In the genomic region with DNA sequence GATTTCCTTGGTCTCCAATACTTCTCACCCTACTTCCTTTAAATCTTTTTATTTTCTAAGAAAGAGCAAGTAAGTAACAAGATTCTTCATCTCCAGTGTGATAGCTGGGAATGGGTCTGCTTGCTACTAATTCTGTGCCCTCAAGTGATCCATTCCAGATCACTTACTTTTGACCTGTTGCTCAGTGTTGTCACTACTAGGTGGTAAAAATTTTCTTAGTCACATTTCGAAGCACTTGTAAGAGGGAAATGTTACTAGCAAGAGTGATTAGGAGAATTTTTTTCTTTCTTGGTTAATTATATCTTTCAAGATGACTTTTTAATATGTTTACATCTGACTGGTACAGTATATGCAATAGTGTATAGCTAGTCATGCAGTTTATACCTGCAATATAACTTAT, we compare ENCODE assay signal across 9 cellular contexts. TPM values are rescaled to one million over a fixed set of nuclear protein-coding genes. Genes with fewer than 3 reads are reported as not detected.
DNase-seq lines count a peak whose midpoint lies in the region; ATAC-seq, FAIRE-seq and TF ChIP-seq lines count a peak whose summit lies in the region.
"Had no signal": no experiment of that assay in that cellular context is flagged by ENCODE, and none has a peak within 500 bp of the region (broad histone marks: within the 10 kb centered on the region; RNA-seq: fewer than 3 reads in every experiment).

No MANE protein-coding gene starts in this region.

- H3K4me3 ChIP-seq in DOHH2 (ENCODE audit: low read length) (peak overlapping the region; percentile 72), NB4 (ENCODE audit: low read depth, low read length) (peak overlapping the region; percentile 96), H1 (ENCODE audit: extremely low read depth in 1 of 4, insufficient read depth in 2 of 4, low read depth in 3 of 4, low read length in 4 of 4) (peak overlapping the region in 2 of 4 experiments; percentile 83; a peak in 3 of 8 replicates), neutrophil (ENCODE audit: low read depth in 1 of 2, low read length in 1 of 2) (no peak overlapping the region)

- H4K91ac ChIP-seq in H1 (replicated peaks; ENCODE audit: insufficient read length, low read length), result no peak overlapping the region

- H2BK12ac ChIP-seq in H1 (ENCODE audit: low read depth, low read length), result no peak overlapping the region

- no peak overlapping the region for H2BK20ac ChIP-seq in H1 (ENCODE audit: low read length)

- CTCF ChIA-PET in H1 (lab: Charles Lee; ENCODE audit: partially characterized antibody), result interaction anchor here (0.8 to 2.6 kb wide), 7 partner anchors 12 to 112 kb away, joined by 3 to 9 read pairs (median 4); partner anchors contain the start of genes HAX1 and TPM3

- no peak overlapping the region for H3K56ac ChIP-seq in H1 (replicated peaks; ENCODE audit: insufficient read length, low read depth, low read length)

- peaks cover 6% of the 10 kb centered on the region for H3K79me1 ChIP-seq in H1 (ENCODE audit: low read depth, low read length)

- TF ChIP-seq EP300 in H1 (IDR thresholded peaks at IDR 0.05; ENCODE audit: borderline replicate concordance in 1 of 2, low read depth in 2 of 2, low read length in 2 of 2), result no peak

- POLR2A ChIA-PET in H1 (lab: Charles Lee; ENCODE audit: partially characterized antibody), result interaction anchor here (0.8 to 9.0 kb wide), 11 partner anchors 9 to 105 kb away, joined by 3 to 107 read pairs (median 4); no protein-coding TSS in a partner anchor

- no peak overlapping the region for H2AFZ ChIP-seq in H1 (ENCODE audit: low read length)

- TF ChIP-seq CTCF in DOHH2 (IDR thresholded peaks at IDR 0.05; ENCODE audit: low read depth, low read length, poor library complexity, severe bottlenecking), result no peak
- TF ChIP-seq CTCF in NB4 (IDR thresholded peaks at IDR 0.05; ENCODE audit: low read depth, low read length), result no peak
- TF ChIP-seq CTCF in H1 (IDR thresholded peaks at IDR 0.05; ENCODE audit: control extremely low read depth in 1 of 3, insufficient read depth in 1 of 3, low read depth in 1 of 3, low read length in 3 of 3), result no peak
- TF ChIP-seq CTCF in neutrophil (IDR thresholded peaks at IDR 0.05), result no peak

- H3K4ac ChIP-seq in H1 (replicated peaks; ENCODE audit: insufficient read length, low read depth, low read length), result no peak overlapping the region

- H3K4me1 ChIP-seq in DOHH2 (ENCODE audit: control insufficient read depth, low read length) (peaks cover 42% of the 10 kb centered on the region), H1 (replicated peaks in 1 of 4; ENCODE audit: control insufficient read depth in 3 of 4, insufficient read depth in 4 of 4, low read length in 3 of 4) (peaks cover 2 to 11% (median 3%) of the 10 kb centered on the region in 4 experiments; a peak in 5 of 7 replicates), neutrophil (ENCODE audit: control insufficient read depth in 1 of 2, insufficient read depth in 1 of 2, low read depth in 1 of 2, low read length in 1 of 2) (peaks cover 41 to 46% of the 10 kb centered on the region in 2 experiments)

- H3F3A ChIP-seq in DOHH2 (ENCODE audit: control insufficient read depth, insufficient read depth), result no peaks in the 10 kb centered on the region

- no peak for TF ChIP-seq RAD21 in H1 (IDR thresholded peaks at IDR 0.05 in 1 of 2, conservative IDR thresholded peaks at IDR 0.05 in 1 of 2; ENCODE audit: low read depth in 2 of 2, low read length in 2 of 2)

- 96% methylated on average over 1 of the region's 1 CpG; no CpG with 5 or more reads in 1 of the 2 experiments for WGBS in H1 (ENCODE audit: extremely low coverage in 1 of 2, insufficient coverage in 1 of 2, insufficient read length in 1 of 2, insufficient replicate concordance in 2 of 2, low coverage in 1 of 2, low lambda C conversion rate in 2 of 2, missing lambda C conversion rate in 1 of 2), 2 experiments

- H3K36me3 ChIP-seq in DOHH2 (ENCODE audit: control insufficient read depth, low read length) (peaks cover 92% of the 10 kb centered on the region), H1 (ENCODE audit: control insufficient read depth in 2 of 4, insufficient read depth in 4 of 4, low read length in 3 of 4) (peaks cover 14 to 41% (median 27%) of the 10 kb centered on the region in 4 experiments), neutrophil (peaks cover 16% of the 10 kb centered on the region)

- no peak for DNase-seq in NB4 (ENCODE audit: low read depth)
- DNase-seq in H1 (ENCODE audit: low read depth in 1 of 2, low spot score in 2 of 2), result no peak
- no peak for DNase-seq in RPMI8226
- DNase-seq in SK-N-DZ (ENCODE audit: low spot score), result no peak
- DNase-seq: substantia nigra had no signal

- H3K23ac ChIP-seq in H1 (ENCODE audit: insufficient read length), result no peak overlapping the region

- no peak overlapping the region for H3K14ac ChIP-seq in H1 (ENCODE audit: insufficient read length)

- peak overlapping the region; percentile 72 for H3K4me2 ChIP-seq in DOHH2 (ENCODE audit: low read length)
- peak overlapping the region; percentile 44 to 74 for H3K4me2 ChIP-seq in H1 (ENCODE audit: insufficient read depth in 1 of 2, low read depth in 2 of 2, low read length in 2 of 2)

- H2BK120ac ChIP-seq in H1 (replicated peaks; ENCODE audit: low read depth, low read length), result no peak overlapping the region

- H3K27ac ChIP-seq in DOHH2 (ENCODE audit: low read depth, low read length), result no peak overlapping the region
- no peak overlapping the region for H3K27ac ChIP-seq in H1 (ENCODE audit: low read depth, low read length)
- H3K27ac ChIP-seq in neutrophil, result peak overlapping the region; percentile 89

- ATAC-seq in GM21526 (IDR thresholded peaks at IDR 0.05; ENCODE audit: low FRiP score, unreplicated experiment) (no peak), GM21381 (IDR thresholded peaks at IDR 0.05; ENCODE audit: unreplicated experiment) (no peak)

- H3K27me3 ChIP-seq in DOHH2 (ENCODE audit: control insufficient read depth, low read length) (no peaks in the 10 kb centered on the region), H1 (replicated peaks in 1 of 4; ENCODE audit: control insufficient read depth in 3 of 4, extremely low read depth in 1 of 4, insufficient read depth in 3 of 4, low read length in 3 of 4) (no peaks in the 10 kb centered on the region), neutrophil (no peaks in the 10 kb centered on the region)

- H3K18ac ChIP-seq in H1 (ENCODE audit: extremely low read depth, low read length), result no peak overlapping the region

- no peak overlapping the region for H2AK5ac ChIP-seq in H1 (ENCODE audit: low read depth, low read length)

- FAIRE-seq in H1 (lab: Jason Lieb, UNC), result no peak

- H3K9me2 ChIP-seq in DOHH2 (replicated peaks; ENCODE audit: control insufficient read depth, low read length), result no peaks in the 10 kb centered on the region

- peaks cover 3% of the 10 kb centered on the region; the same call in 1 of the 2 replicates for H3K9me3 ChIP-seq in DOHH2 (ENCODE audit: control insufficient read depth, insufficient read depth, low read length)
- no peaks in the 10 kb centered on the region for H3K9me3 ChIP-seq in H1 (ENCODE audit: insufficient read depth in 2 of 2, low read depth in 1 of 2, low read length in 1 of 2)
- no peaks in the 10 kb centered on the region for H3K9me3 ChIP-seq in neutrophil

- no peak overlapping the region for H2BK5ac ChIP-seq in H1 (ENCODE audit: low read depth, low read length)

- no peak overlapping the region for H4K5ac ChIP-seq in H1 (ENCODE audit: insufficient read length, low read depth, low read length)

- H3K9ac ChIP-seq in H1 (replicated peaks in 1 of 4; ENCODE audit: extremely low read depth in 1 of 4, low read depth in 3 of 4, low read length in 3 of 4), result 0 out of 7 replicates have a peak overlapping the region, but pooled peaks of 1 of the 4 experiments have one; percentile 19

- TF ChIP-seq POLR2A in NB4 (IDR thresholded peaks at IDR 0.05; ENCODE audit: extremely low read depth, insufficient read length) (no peak), H1 (IDR thresholded peaks at IDR 0.05; ENCODE audit: control extremely low read depth in 1 of 2, low read depth in 2 of 2, low read length in 2 of 2) (no peak)

- no peak overlapping the region for H4K8ac ChIP-seq in H1 (ENCODE audit: extremely low read depth, insufficient read depth, low read length)

- no peak overlapping the region for H2BK15ac ChIP-seq in H1 (ENCODE audit: low read length)

- H3K23me2 ChIP-seq in H1 (ENCODE audit: low read depth, low read length), result peaks cover 5% of the 10 kb centered on the region

- H4K20me1 ChIP-seq in DOHH2 (ENCODE audit: control insufficient read depth, insufficient read depth, low read depth, low read length), result peaks cover 31% of the 10 kb centered on the region; the same call in 1 of the 2 replicates
- peaks cover 7 to 9% of the 10 kb centered on the region in 2 experiments for H4K20me1 ChIP-seq in H1 (replicated peaks in 1 of 2; ENCODE audit: control insufficient read depth in 1 of 2, insufficient read depth in 2 of 2, low read length in 2 of 2)

- H3K79me2 ChIP-seq in DOHH2 (ENCODE audit: control insufficient read depth, low read length) (peaks cover 97% of the 10 kb centered on the region), H1 (ENCODE audit: control insufficient read depth in 1 of 2, insufficient read depth in 2 of 2, low read length in 2 of 2) (peaks cover 51 to 91% of the 10 kb centered on the region in 2 experiments)

RNA-seq across cellular contexts. Expression of gene UBAP2L, which starts 2.2 kb away (rescaled TPM):
- 253 and 254 TPM in 2 replicates for total RNA-seq in H1 (2021; fragmentation: NEBNext Ultra II Directional; extraction: Animal tissue kit (Norgen Biotek cat#: 25700))
- polyA plus RNA-seq in H1 (2011; rRNA removed), result 303 and 349 TPM in 2 replicates
- polyA plus RNA-seq in H1 (2011; cell fraction: cytosol; rRNA removed), result 153 TPM
- 398 TPM for polyA plus RNA-seq in H1 (2011; cell fraction: nucleus; rRNA removed)
- 177 to 223 TPM (median 204 TPM) in 4 replicates for polyA plus RNA-seq in H1 (2012, experiment 1 of 2)
- 86.7 TPM for polyA plus RNA-seq in H1 (2012, experiment 2 of 2)
- 193 TPM for polyA plus RNA-seq in H1 (2013, experiment 1 of 2)
- polyA plus RNA-seq in H1 (2013, experiment 2 of 2), result 182 TPM
- polyA minus RNA-seq in H1 (2011; rRNA and poly(A)+ RNA removed), result 375 and 378 TPM in 2 replicates
- polyA minus RNA-seq in H1 (2011; cell fraction: cytosol; rRNA and poly(A)+ RNA removed), result 74.2 TPM
- polyA minus RNA-seq in H1 (2011; cell fraction: nucleus; rRNA and poly(A)+ RNA removed), result 289 TPM
- 105 and 115 TPM in 2 replicates for polyA plus RNA-seq in SK-N-DZ (2014; cell fraction: cytosol; rRNA removed)
- 154 and 210 TPM in 2 replicates for polyA plus RNA-seq in SK-N-DZ (2014; cell fraction: nucleus; rRNA removed)

RNA-seq across cellular contexts. Expression of gene CFAP141, which starts 16.8 kb away (rescaled TPM):
- total RNA-seq in H1 (2021; fragmentation: NEBNext Ultra II Directional; extraction: Animal tissue kit (Norgen Biotek cat#: 25700)), result not detected in 2 replicates
- polyA plus RNA-seq in H1 (2011; rRNA removed), result not detected in 2 replicates
- not detected for polyA plus RNA-seq in H1 (2011; cell fraction: cytosol; rRNA removed)
- polyA plus RNA-seq in H1 (2011; cell fraction: nucleus; rRNA removed), result not detected
- polyA plus RNA-seq in H1 (2012, experiment 1 of 2), result not detected in 4 replicates
- not detected for polyA plus RNA-seq in H1 (2012, experiment 2 of 2)
- not detected for polyA plus RNA-seq in H1 (2013, experiment 1 of 2)
- not detected for polyA plus RNA-seq in H1 (2013, experiment 2 of 2)
- polyA minus RNA-seq in H1 (2011; rRNA and poly(A)+ RNA removed), result not detected in 2 replicates
- polyA minus RNA-seq in H1 (2011; cell fraction: cytosol; rRNA and poly(A)+ RNA removed), result not detected
- not detected for polyA minus RNA-seq in H1 (2011; cell fraction: nucleus; rRNA and poly(A)+ RNA removed)
- polyA plus RNA-seq in SK-N-DZ (2014; cell fraction: cytosol; rRNA removed), result not detected in 2 replicates
- polyA plus RNA-seq in SK-N-DZ (2014; cell fraction: nucleus; rRNA removed), result not detected in 2 replicates

RNA-seq across cellular contexts. Expression of gene TPM3, which starts 31.0 kb away (rescaled TPM):
- total RNA-seq in H1 (2021; fragmentation: NEBNext Ultra II Directional; extraction: Animal tissue kit (Norgen Biotek cat#: 25700)), result 572 and 586 TPM in 2 replicates
- 213 and 278 TPM in 2 replicates for polyA plus RNA-seq in H1 (2011; rRNA removed)
- polyA plus RNA-seq in H1 (2011; cell fraction: cytosol; rRNA removed), result 447 TPM
- polyA plus RNA-seq in H1 (2011; cell fraction: nucleus; rRNA removed), result 140 TPM
- 519 to 696 TPM (median 559 TPM) in 4 replicates for polyA plus RNA-seq in H1 (2012, experiment 1 of 2)
- polyA plus RNA-seq in H1 (2012, experiment 2 of 2), result 254 TPM
- polyA plus RNA-seq in H1 (2013, experiment 1 of 2), result 394 TPM
- 404 TPM for polyA plus RNA-seq in H1 (2013, experiment 2 of 2)
- 132 and 139 TPM in 2 replicates for polyA minus RNA-seq in H1 (2011; rRNA and poly(A)+ RNA removed)
- polyA minus RNA-seq in H1 (2011; cell fraction: cytosol; rRNA and poly(A)+ RNA removed), result 150 TPM
- polyA minus RNA-seq in H1 (2011; cell fraction: nucleus; rRNA and poly(A)+ RNA removed), result 75.5 TPM
- polyA plus RNA-seq in SK-N-DZ (2014; cell fraction: cytosol; rRNA removed), result 390 and 528 TPM in 2 replicates
- polyA plus RNA-seq in SK-N-DZ (2014; cell fraction: nucleus; rRNA removed), result 212 and 245 TPM in 2 replicates

RNA-seq across cellular contexts. Expression of gene HAX1, which starts 49.5 kb away (rescaled TPM):
- total RNA-seq in H1 (2021; fragmentation: NEBNext Ultra II Directional; extraction: Animal tissue kit (Norgen Biotek cat#: 25700)), result 73.7 and 82.2 TPM in 2 replicates
- 111 and 115 TPM in 2 replicates for polyA plus RNA-seq in H1 (2011; rRNA removed)
- 125 TPM for polyA plus RNA-seq in H1 (2011; cell fraction: cytosol; rRNA removed)
- 121 TPM for polyA plus RNA-seq in H1 (2011; cell fraction: nucleus; rRNA removed)
- 91.0 to 107 TPM (median 105 TPM) in 4 replicates for polyA plus RNA-seq in H1 (2012, experiment 1 of 2)
- 130 TPM for polyA plus RNA-seq in H1 (2012, experiment 2 of 2)
- 76.6 TPM for polyA plus RNA-seq in H1 (2013, experiment 1 of 2)
- polyA plus RNA-seq in H1 (2013, experiment 2 of 2), result 74.5 TPM
- polyA minus RNA-seq in H1 (2011; rRNA and poly(A)+ RNA removed), result 72.3 and 75.2 TPM in 2 replicates
- polyA minus RNA-seq in H1 (2011; cell fraction: cytosol; rRNA and poly(A)+ RNA removed), result 32.4 TPM
- 26.4 TPM for polyA minus RNA-seq in H1 (2011; cell fraction: nucleus; rRNA and poly(A)+ RNA removed)
- polyA plus RNA-seq in SK-N-DZ (2014; cell fraction: cytosol; rRNA removed), result 222 TPM in 2 replicates
- 209 and 219 TPM in 2 replicates for polyA plus RNA-seq in SK-N-DZ (2014; cell fraction: nucleus; rRNA removed)

Comparison
In these comparisons a context has a peak if more than half of its experiments do, and no peak if none do; other contexts are left out.
1. H3K4me3 ChIP-seq: peak in DOHH2 (single experiment) and NB4 (single experiment); none in neutrophil (0 of 2).